Comparison of ENCODE assay signal across 1 cellular context in the genomic region with DNA sequence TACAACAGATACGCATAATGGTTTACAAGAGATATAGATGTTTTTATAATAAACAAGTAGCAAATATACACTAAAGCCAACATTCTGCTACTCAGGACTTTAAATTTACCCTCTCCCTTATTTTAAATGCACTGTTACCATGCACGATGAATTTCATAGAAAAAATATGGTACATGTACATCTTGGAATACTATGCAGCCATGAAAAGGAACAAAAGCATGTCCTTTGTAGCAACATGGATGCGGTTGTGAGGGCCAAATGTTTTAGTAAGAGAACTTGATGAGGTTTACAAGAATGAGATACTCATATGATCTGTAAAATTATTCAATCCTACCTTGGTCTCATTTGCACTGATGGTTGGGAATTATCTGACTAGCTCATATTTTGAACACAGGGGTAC.
TF ChIP-seq lines count a peak whose summit lies in the region.

No MANE protein-coding gene starts in this region.

TF ChIP-seq in SK-N-SH, 30 proteins besides CTCF, POLR2A, EP300 and RAD21 (continued from another document):
- TF ChIP-seq, protein P1, sequence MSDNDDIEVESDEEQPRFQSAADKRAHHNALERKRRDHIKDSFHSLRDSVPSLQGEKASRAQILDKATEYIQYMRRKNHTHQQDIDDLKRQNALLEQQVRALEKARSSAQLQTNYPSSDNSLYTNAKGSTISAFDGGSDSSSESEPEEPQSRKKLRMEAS (IDR thresholded peaks at IDR 0.05; ENCODE audit: low read depth), result no peak
- no peak for TF ChIP-seq RXRA (IDR thresholded peaks at IDR 0.05; ENCODE audit: borderline replicate concordance, low read depth)
- TF ChIP-seq RCOR1 (IDR thresholded peaks at IDR 0.05; ENCODE audit: low read length), result no peak
- TF ChIP-seq, protein P2, sequence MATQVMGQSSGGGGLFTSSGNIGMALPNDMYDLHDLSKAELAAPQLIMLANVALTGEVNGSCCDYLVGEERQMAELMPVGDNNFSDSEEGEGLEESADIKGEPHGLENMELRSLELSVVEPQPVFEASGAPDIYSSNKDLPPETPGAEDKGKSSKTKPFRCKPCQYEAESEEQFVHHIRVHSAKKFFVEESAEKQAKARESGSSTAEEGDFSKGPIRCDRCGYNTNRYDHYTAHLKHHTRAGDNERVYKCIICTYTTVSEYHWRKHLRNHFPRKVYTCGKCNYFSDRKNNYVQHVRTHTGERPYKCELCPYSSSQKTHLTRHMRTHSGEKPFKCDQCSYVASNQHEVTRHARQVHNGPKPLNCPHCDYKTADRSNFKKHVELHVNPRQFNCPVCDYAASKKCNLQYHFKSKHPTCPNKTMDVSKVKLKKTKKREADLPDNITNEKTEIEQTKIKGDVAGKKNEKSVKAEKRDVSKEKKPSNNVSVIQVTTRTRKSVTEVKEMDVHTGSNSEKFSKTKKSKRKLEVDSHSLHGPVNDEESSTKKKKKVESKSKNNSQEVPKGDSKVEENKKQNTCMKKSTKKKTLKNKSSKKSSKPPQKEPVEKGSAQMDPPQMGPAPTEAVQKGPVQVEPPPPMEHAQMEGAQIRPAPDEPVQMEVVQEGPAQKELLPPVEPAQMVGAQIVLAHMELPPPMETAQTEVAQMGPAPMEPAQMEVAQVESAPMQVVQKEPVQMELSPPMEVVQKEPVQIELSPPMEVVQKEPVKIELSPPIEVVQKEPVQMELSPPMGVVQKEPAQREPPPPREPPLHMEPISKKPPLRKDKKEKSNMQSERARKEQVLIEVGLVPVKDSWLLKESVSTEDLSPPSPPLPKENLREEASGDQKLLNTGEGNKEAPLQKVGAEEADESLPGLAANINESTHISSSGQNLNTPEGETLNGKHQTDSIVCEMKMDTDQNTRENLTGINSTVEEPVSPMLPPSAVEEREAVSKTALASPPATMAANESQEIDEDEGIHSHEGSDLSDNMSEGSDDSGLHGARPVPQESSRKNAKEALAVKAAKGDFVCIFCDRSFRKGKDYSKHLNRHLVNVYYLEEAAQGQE (IDR thresholded peaks at IDR 0.05; ENCODE audit: low read depth, low read length), result no peak
- no peak for TF ChIP-seq FOXJ3 (CRISPR knock-in tag; IDR thresholded peaks at IDR 0.05)
TF ChIP-seq in SK-N-SH: peak in this region for 0.
